10 cellular contexts compared by ENCODE assay signal in the genomic region with DNA sequence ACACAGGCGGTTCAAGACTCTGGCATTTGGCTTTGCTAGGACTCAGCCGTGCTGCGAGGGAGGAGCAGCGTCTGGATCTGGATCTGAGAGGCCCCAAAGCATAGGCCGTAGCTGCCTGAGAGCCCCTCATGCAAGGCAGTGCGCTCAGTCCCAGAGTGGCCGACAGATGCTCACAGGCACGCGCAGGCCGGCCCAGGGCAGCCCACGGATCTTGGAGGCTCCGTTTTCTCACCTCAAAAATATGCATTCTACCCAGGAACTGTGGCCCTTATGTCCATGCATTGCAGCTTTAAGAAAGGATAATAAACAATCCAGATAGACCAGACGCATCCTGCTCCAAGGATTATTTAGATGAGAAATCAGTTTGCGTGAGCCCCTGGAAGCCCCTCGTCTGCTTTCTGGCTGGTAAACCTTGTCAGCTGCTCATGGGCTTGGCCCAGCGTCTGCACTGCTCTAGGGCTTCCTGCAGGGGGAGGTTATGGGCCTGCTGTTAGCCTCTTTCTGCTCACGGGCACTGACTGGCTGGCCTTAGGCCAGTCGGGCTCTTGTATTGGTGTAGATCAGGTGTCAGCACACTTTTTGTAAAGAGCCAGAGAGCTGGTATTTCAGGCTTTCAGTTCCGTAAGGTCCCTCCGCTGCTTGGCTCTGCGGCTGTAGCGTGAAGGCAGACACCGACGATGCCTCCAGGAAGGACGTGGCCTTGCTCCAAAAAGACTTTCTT. TPM values are rescaled to one million over a fixed set of nuclear protein-coding genes. Genes with fewer than 3 reads are reported as not detected.
DNase-seq lines count a peak whose midpoint lies in the region; ATAC-seq and TF ChIP-seq lines count a peak whose summit lies in the region.
"Had no signal": no experiment of that assay in that cellular context is flagged by ENCODE, and none has a peak within 500 bp of the region (broad histone marks: within the 10 kb centered on the region; RNA-seq: fewer than 3 reads in every experiment).

No MANE protein-coding gene starts in this region.

- no peaks in the 10 kb centered on the region for H3K4me1 ChIP-seq in GM23248 (ENCODE audit: insufficient read depth)
- H3K4me1 ChIP-seq in endodermal cell (ENCODE audit: control insufficient read depth, insufficient read depth, low read length) = no peaks in the 10 kb centered on the region
- no peaks in the 10 kb centered on the region for H3K4me1 ChIP-seq in Peyer's patch

- no peaks in the 10 kb centered on the region for H4K20me1 ChIP-seq in GM23248 (ENCODE audit: insufficient read depth)

- no peaks in the 10 kb centered on the region for H3K36me3 Mint-ChIP-seq in endodermal cell (ENCODE audit: low read depth)
- H3K36me3 Mint-ChIP-seq in progenitor cell of endocrine pancreas (ENCODE audit: insufficient read depth) = peaks cover 2% of the 10 kb centered on the region

- H3K36me3 ChIP-seq in GM23248 (ENCODE audit: low read depth) = no peaks in the 10 kb centered on the region
- H3K36me3 ChIP-seq in endodermal cell (ENCODE audit: control insufficient read depth, insufficient read depth, low read length) = no peaks in the 10 kb centered on the region
- H3K36me3 ChIP-seq in Peyer's patch = no peaks in the 10 kb centered on the region

- no peak overlapping the region for H2AFZ ChIP-seq in GM23248

- H3K4me3 ChIP-seq in GM23248 = no peak overlapping the region
- no peak overlapping the region for H3K4me3 ChIP-seq in endodermal cell (ENCODE audit: low read length)
- no peak overlapping the region for H3K4me3 ChIP-seq in Peyer's patch

- H3K4me3 Mint-ChIP-seq in endodermal cell = no peak overlapping the region
- H3K4me3 Mint-ChIP-seq in progenitor cell of endocrine pancreas (ENCODE audit: low read depth) = no peak overlapping the region
- H3K4me3 Mint-ChIP-seq: T-helper 1 cell treated with Interleukin-12 subunit alpha and Interleukin-12 subunit beta and Interleukin-4 antibody, amounts not matched to agents 30 μg/mL and 1 μg/mL, for 36 hours had no signal

- H3K4me1 Mint-ChIP-seq in endodermal cell (peaks cover 6% of the 10 kb centered on the region), progenitor cell of endocrine pancreas (ENCODE audit: low read depth) (no peaks in the 10 kb centered on the region)

- H3K27me3 Mint-ChIP-seq in endodermal cell (ENCODE audit: insufficient read depth) (peaks cover 1% of the 10 kb centered on the region), progenitor cell of endocrine pancreas (no peaks in the 10 kb centered on the region)

- H3K4me2 ChIP-seq in GM23248 (ENCODE audit: unreplicated experiment) = no peak overlapping the region

- H3K9ac ChIP-seq in GM23248 (no peak overlapping the region), endodermal cell (ENCODE audit: extremely low read depth, low read length, poor library complexity, severe bottlenecking) (no peak overlapping the region)

- H3K9me2 ChIP-seq in GM23248 (ENCODE audit: insufficient read depth) = no peaks in the 10 kb centered on the region

- H3K9me3 Mint-ChIP-seq in endodermal cell (peaks cover 3% of the 10 kb centered on the region), progenitor cell of endocrine pancreas (ENCODE audit: low read depth) (peaks cover 4% of the 10 kb centered on the region)
- H3K9me3 Mint-ChIP-seq: T-helper 1 cell treated with Interleukin-12 subunit alpha and Interleukin-12 subunit beta and Interleukin-4 antibody, amounts not matched to agents 30 μg/mL and 1 μg/mL, for 36 hours had no signal

- no peaks in the 10 kb centered on the region for H3F3A ChIP-seq in GM23248 (ENCODE audit: insufficient read depth)

- peak; percentile 56 for DNase-seq in GM23248
- peak; percentile 28 for DNase-seq in NCI-H2171 (lab: John Stamatoyannopoulos, UW)
- DNase-seq in endodermal cell = peak; percentile 95
- peak; percentile 27 for DNase-seq in progenitor cell of endocrine pancreas (ENCODE audit: low spot score, unreplicated experiment)
- no peak for DNase-seq in Peyer's patch
- DNase-seq in CD1c-positive myeloid dendritic cell (ENCODE audit: extremely low spot score) = no peak
- no peak for DNase-seq in KG1 (lab: John Stamatoyannopoulos, UW)

- no peak for TF ChIP-seq POLR2A in Peyer's patch (IDR thresholded peaks at IDR 0.05)

- in situ Hi-C loops in GM23248 (cut with MboI) = no loop called here

- H3K27ac Mint-ChIP-seq in endodermal cell (no peak overlapping the region), progenitor cell of endocrine pancreas (no peak overlapping the region)
- H3K27ac Mint-ChIP-seq: T-helper 1 cell treated with Interleukin-12 subunit alpha and Interleukin-12 subunit beta and Interleukin-4 antibody, amounts not matched to agents 30 μg/mL and 1 μg/mL, for 36 hours had no signal

- ATAC-seq in HG02885 (IDR thresholded peaks at IDR 0.05; ENCODE audit: poor library complexity, unreplicated experiment) = no peak

- H3K79me2 ChIP-seq in GM23248 (ENCODE audit: insufficient read depth) = no peaks in the 10 kb centered on the region

- WGBS in GM23248 (ENCODE audit: low coverage in 1 of 2, low lambda C conversion rate in 2 of 2, missing lambda C conversion rate in 2 of 2), 2 experiments = 58 to 60% methylated on average over 25 of the region's 25 CpGs
- WGBS in endodermal cell (ENCODE audit: insufficient coverage in 1 of 2, insufficient read length in 1 of 2), 2 experiments = 67 to 75% methylated on average over 20 to 25 of the region's 25 CpGs

- no peaks in the 10 kb centered on the region for H3K9me3 ChIP-seq in GM23248 (ENCODE audit: low read depth)
- no peaks in the 10 kb centered on the region for H3K9me3 ChIP-seq in endodermal cell (ENCODE audit: control insufficient read depth, low read length)
- H3K9me3 ChIP-seq in Peyer's patch = no peaks in the 10 kb centered on the region

- H3K27me3 ChIP-seq in GM23248 (replicated peaks; ENCODE audit: insufficient read depth) (no peaks in the 10 kb centered on the region), endodermal cell (ENCODE audit: control insufficient read depth, insufficient read depth, low read length, poor library complexity, severe bottlenecking) (no peaks in the 10 kb centered on the region), Peyer's patch (no peaks in the 10 kb centered on the region)

- TF ChIP-seq CTCF in endodermal cell (conservative IDR thresholded peaks at IDR 0.05) (peak; percentile 85), progenitor cell of endocrine pancreas (IDR thresholded peaks at IDR 0.05; ENCODE audit: unreplicated experiment) (peak; percentile 52), Peyer's patch (IDR thresholded peaks at IDR 0.05) (no peak)

- no peak overlapping the region for H3K27ac ChIP-seq in GM23248
- no peak overlapping the region for H3K27ac ChIP-seq in endodermal cell (ENCODE audit: low read depth, low read length)
- H3K27ac ChIP-seq in Peyer's patch = no peak overlapping the region

RNA-seq across cellular contexts. Expression of gene TEX29, which starts 24.2 kb away (rescaled TPM):
- total RNA-seq in GM23248 (2014; rRNA removed; shearing (Covaris generic)) = not detected in 2 replicates
- 0.75 TPM in 1 of 2 replicates, not detected in the other for polyA plus RNA-seq in GM23248 (2016; fragmentation: Nextera tagmentation; extraction: Ambion mirVana)
- total RNA-seq in endodermal cell (under 1 TPM in 1 of 2 donors, not detected in 1; 0.69 TPM), progenitor cell of endocrine pancreas (0.43 and 0.44 TPM in 2 replicates), Peyer's patch (not detected)
- polyA plus RNA-seq in endodermal cell (2013, experiment 1 of 2) = 0.43 TPM
- polyA plus RNA-seq in endodermal cell (2013, experiment 2 of 2) = not detected
- total RNA-seq: H4 had no signal

Comparison
In these comparisons a context has a peak if more than half of its experiments do, and no peak if none do; other contexts are left out.
1. DNase-seq: peak in GM23248 (single experiment), NCI-H2171 (single experiment), endodermal cell (single experiment) and progenitor cell of endocrine pancreas (single experiment); none in Peyer's patch (0 of 3), CD1c-positive myeloid dendritic cell (single experiment) and KG1 (single experiment).
2. CTCF ChIP-seq: peak in endodermal cell (single experiment) and progenitor cell of endocrine pancreas (single experiment); none in Peyer's patch (0 of 6).